ENCODE assay signal across 16 cellular contexts in genomic region chr22:25845985-25846745, GRCh38.
A peak's percentile ranks its signal among the peaks of the same experiment; 100 is the strongest.
DNase-seq lines count a peak whose midpoint lies in the region; ATAC-seq, FAIRE-seq and TF ChIP-seq lines count a peak whose summit lies in the region.
"Had no signal": no experiment of that assay in that cellular context is flagged by ENCODE, and none has a peak within 500 bp of the region (broad histone marks: within the 10 kb centered on the region; RNA-seq: fewer than 3 reads in every experiment).

No MANE protein-coding gene starts in this region.

- TF ChIP-seq CTCF in GM12878 (IDR thresholded peaks at IDR 0.05 in 2 of 3, conservative IDR thresholded peaks at IDR 0.05 in 1 of 3; ENCODE audit: control insufficient read depth in 2 of 3, extremely low read depth in 1 of 3, insufficient read depth in 1 of 3, low read depth in 3 of 3, low read length in 3 of 3) = no peak

- no peaks in the 10 kb centered on the region for H3K9me3 Mint-ChIP-seq in activated naive CD4-positive, alpha-beta T cell treated with anti-CD3 and anti-CD28 coated beads, Interleukin-2, amount 10 ng/mL, durations not matched to agents 7 days and 5 days
- no peaks in the 10 kb centered on the region for H3K9me3 Mint-ChIP-seq in stimulated activated memory B cell treated with anti-CD40 and anti-IgM and Interleukin-4, amounts not matched to agents 10 μg/mL and 1 μg/mL and 100 μg/mL, for 72 hours

- peak; percentile 22 for DNase-seq in activated naive CD4-positive, alpha-beta T cell treated with anti-CD3 and anti-CD28 coated beads, Interleukin-2, amount 10 ng/mL, durations not matched to agents 7 days and 5 days
- no peak for DNase-seq in activated naive CD4-positive, alpha-beta T cell treated with anti-CD3 and anti-CD28 coated beads, Interleukin-2, amount 50 U/mL, for 16 hours
- no peak for DNase-seq in GM12878 (ENCODE audit: low read depth, low spot score)
- no peak for DNase-seq in GOT3 (lab: John Stamatoyannopoulos, UW)
- DNase-seq in SIG-M5 treated with dmso at 0.1 percent for 504 hours (lab: John Stamatoyannopoulos, UW; ENCODE audit: unreplicated experiment) = no peak
- DNase-seq: activated gamma-delta T cell, mucosa of descending colon, NCI-H1930, SK-N-SH, WERI-Rb-1 had no signal

- TF ChIP-seq POLR2A in GM12878 (IDR thresholded peaks at IDR 0.05; ENCODE audit: low read depth, low read length) = no peak

- FAIRE-seq in GM12878 (lab: Jason Lieb, UNC) = no peak
- FAIRE-seq: keratinocyte had no signal

- no peak for TF ChIP-seq RAD21 in GM12878 (IDR thresholded peaks at IDR 0.05; ENCODE audit: insufficient read depth, low read depth, low read length)

- WGBS in GM12878 (ENCODE audit: insufficient coverage, insufficient replicate concordance, low lambda C conversion rate, missing lambda C conversion rate) = 19% methylated on average over 12 of the region's 12 CpGs

- SMC1A ChIA-PET in GM12878 (lab: Charles Lee; ENCODE audit: uncharacterized antibody, unreplicated experiment) = interaction anchor here (0.8 kb wide), 1 partner anchor 18 kb away, joined by 3 read pairs; no protein-coding TSS in a partner anchor

- H2AFZ ChIP-seq in GM12878 (ENCODE audit: control insufficient read depth, low read depth, low read length) = peak overlapping the region; percentile 29

- no peaks in the 10 kb centered on the region for H3K4me1 Mint-ChIP-seq in activated naive CD4-positive, alpha-beta T cell treated with anti-CD3 and anti-CD28 coated beads, Interleukin-2, amount 10 ng/mL, durations not matched to agents 7 days and 5 days
- H3K4me1 Mint-ChIP-seq in stimulated activated memory B cell treated with anti-CD40 and anti-IgM and Interleukin-4, amounts not matched to agents 10 μg/mL and 1 μg/mL and 100 μg/mL, for 72 hours = no peaks in the 10 kb centered on the region

- peaks cover under 1% of the 10 kb centered on the region for H3K27me3 Mint-ChIP-seq in activated naive CD4-positive, alpha-beta T cell treated with anti-CD3 and anti-CD28 coated beads, Interleukin-2, amount 10 ng/mL, durations not matched to agents 7 days and 5 days
- H3K27me3 Mint-ChIP-seq in stimulated activated memory B cell treated with anti-CD40 and anti-IgM and Interleukin-4, amounts not matched to agents 10 μg/mL and 1 μg/mL and 100 μg/mL, for 72 hours = peaks cover 11% of the 10 kb centered on the region

- POLR2A ChIA-PET in GM12878 (lab: Charles Lee) = interaction anchor here (1.1 to 1.5 kb wide), 2 partner anchors 11 to 27 kb away, joined by 3 to 6 read pairs; no protein-coding TSS in a partner anchor

- RAD21 ChIA-PET in GM12878 (lab: Charles Lee; ENCODE audit: unreplicated experiment) = interaction anchor here (1.2 kb wide), 1 partner anchor 12 kb away, joined by 3 read pairs; no protein-coding TSS in a partner anchor

- H3K27ac Mint-ChIP-seq in activated naive CD4-positive, alpha-beta T cell treated with anti-CD3 and anti-CD28 coated beads, Interleukin-2, amount 10 ng/mL, durations not matched to agents 7 days and 5 days = no peak overlapping the region
- no peak overlapping the region for H3K27ac Mint-ChIP-seq in stimulated activated memory B cell treated with anti-CD40 and anti-IgM and Interleukin-4, amounts not matched to agents 10 μg/mL and 1 μg/mL and 100 μg/mL, for 72 hours
- H3K27ac Mint-ChIP-seq: progenitor cell of endocrine pancreas had no signal

- H3K4me3 Mint-ChIP-seq in activated naive CD4-positive, alpha-beta T cell treated with anti-CD3 and anti-CD28 coated beads, Interleukin-2, amount 10 ng/mL, durations not matched to agents 7 days and 5 days = no peak overlapping the region
- H3K4me3 Mint-ChIP-seq in stimulated activated memory B cell treated with anti-CD40 and anti-IgM and Interleukin-4, amounts not matched to agents 10 μg/mL and 1 μg/mL and 100 μg/mL, for 72 hours = no peak overlapping the region

- intact Hi-C loops in GM12878 (cut with micrococcal nuclease; ENCODE audit: unreplicated experiment) = no loop called here

- peaks cover 7% of the 10 kb centered on the region for H3K4me1 ChIP-seq in GM12878 (ENCODE audit: control insufficient read depth, insufficient read depth, low read length)

- H3K27ac ChIP-seq in GM12878 (ENCODE audit: control insufficient read depth, insufficient read depth) = no peak overlapping the region
- H3K27ac ChIP-seq: cardiac muscle cell, WERI-Rb-1 had no signal

- BruUV-seq in GM12878 (replicated peaks; lab: Mats Ljungman, UMichigan) = no TSS peak

- H3K4me2 ChIP-seq in GM12878 (ENCODE audit: control insufficient read depth, insufficient read depth) = no peak overlapping the region
- H3K4me2 ChIP-seq: SK-N-SH had no signal

- H3K36me3 ChIP-seq in GM12878 (ENCODE audit: control insufficient read depth in 2 of 2, insufficient read depth in 2 of 2, low read length in 1 of 2) = no peaks in the 10 kb centered on the region
- H3K36me3 ChIP-seq: WERI-Rb-1 had no signal

- TF ChIP-seq EP300 in GM12878 (IDR thresholded peaks at IDR 0.05; ENCODE audit: borderline replicate concordance in 1 of 2, control insufficient read depth in 1 of 2, low read depth in 2 of 2, low read length in 2 of 2) = no peak

- ATAC-seq in HG03442 (IDR thresholded peaks at IDR 0.05; ENCODE audit: unreplicated experiment) (peak; percentile 61), GM12878 (peak; percentile 90), HG02798 (IDR thresholded peaks at IDR 0.05; ENCODE audit: poor library complexity, unreplicated experiment) (no peak)
- ATAC-seq in stimulated activated memory B cell treated with anti-CD40 and anti-IgM and Interleukin-4, amounts not matched to agents 10 μg/mL and 1 μg/mL and 100 μg/mL, for 72 hours = peak; percentile 49
- ATAC-seq: mucosa of descending colon had no signal

- no peak overlapping the region for H3K9ac ChIP-seq in GM12878 (ENCODE audit: control insufficient read depth, insufficient read depth, low read length)
- H3K9ac ChIP-seq: SK-N-SH had no signal

- H4K20me1 ChIP-seq in GM12878 (ENCODE audit: control insufficient read depth, insufficient read depth) = no peaks in the 10 kb centered on the region

- H3K27me3 ChIP-seq in GM12878 (replicated peaks in 1 of 2; ENCODE audit: control insufficient read depth in 2 of 2, insufficient read depth in 2 of 2, low read length in 1 of 2) = no peaks in the 10 kb centered on the region
- H3K27me3 ChIP-seq: cardiac muscle cell had no signal

- in situ Hi-C loops in GM12878 (cut with MboI) = no loop called here

- no peak overlapping the region for H3K4me3 ChIP-seq in GM12878
- H3K4me3 ChIP-seq: cardiac muscle cell, mucosa of descending colon had no signal

- H3K36me3 Mint-ChIP-seq in activated naive CD4-positive, alpha-beta T cell treated with anti-CD3 and anti-CD28 coated beads, Interleukin-2, amount 10 ng/mL, durations not matched to agents 7 days and 5 days = no peaks in the 10 kb centered on the region
- H3K36me3 Mint-ChIP-seq in stimulated activated memory B cell treated with anti-CD40 and anti-IgM and Interleukin-4, amounts not matched to agents 10 μg/mL and 1 μg/mL and 100 μg/mL, for 72 hours = no peaks in the 10 kb centered on the region

- H3K9me3 ChIP-seq in GM12878 (replicated peaks; ENCODE audit: control insufficient read depth, insufficient read depth, low read length) = no peaks in the 10 kb centered on the region
- H3K9me3 ChIP-seq: mucosa of descending colon, SK-N-SH had no signal

- CTCF ChIA-PET in activated naive CD4-positive, alpha-beta T cell treated with anti-CD3 and anti-CD28 coated beads, Interleukin-2, amount 10 ng/mL, durations not matched to agents 7 days and 5 days (lab: Charles Lee) = interaction anchor here (1.5 kb wide), 1 partner anchor 484 kb away, joined by 3 read pairs; no protein-coding TSS in a partner anchor
- CTCF ChIA-PET in GM12878 (lab: Yijun Ruan, JAX) = interaction anchor here (1.0 to 1.1 kb wide), 2 partner anchors 8 to 73 kb away, joined by 3 read pairs; no protein-coding TSS in a partner anchor

- H3K79me2 ChIP-seq in GM12878 (ENCODE audit: control insufficient read depth, insufficient read depth, low read length) = no peaks in the 10 kb centered on the region

TF ChIP-seq in GM12878, 131 proteins besides CTCF, POLR2A, EP300 and RAD21 (continues in another document):
- TF ChIP-seq SKIL (IDR thresholded peaks at IDR 0.05; ENCODE audit: low read depth, poor library complexity, severe bottlenecking) = peak; percentile 36
- TF ChIP-seq MEF2B (IDR thresholded peaks at IDR 0.05; ENCODE audit: partially characterized antibody, poor library complexity, severe bottlenecking) = peak; percentile 58
- TF ChIP-seq EED (IDR thresholded peaks at IDR 0.05; ENCODE audit: low read depth) = peak; percentile 12; the same call in 1 of the 2 replicates
- 0 out of 2 replicates have a peak, but pooled peaks have one; percentile 33 for TF ChIP-seq DPF2 (IDR thresholded peaks at IDR 0.05)
- TF ChIP-seq NR2F1 (conservative IDR thresholded peaks at IDR 0.05) = peak; percentile 69
- TF ChIP-seq IKZF2 (IDR thresholded peaks at IDR 0.05) = peak; percentile 19 to 26; a peak in 1 of 4 replicates
